ENCODE assay signal across 20 cellular contexts in genomic region chr6:139142267-139142666, GRCh38. TPM values are rescaled to one million over a fixed set of nuclear protein-coding genes. Genes with fewer than 3 reads are reported as not detected.
DNase-seq lines count a peak whose midpoint lies in the region; ATAC-seq and TF ChIP-seq lines count a peak whose summit lies in the region.
"Had no signal": no experiment of that assay in that cellular context is flagged by ENCODE, and none has a peak within 500 bp of the region (broad histone marks: within the 10 kb centered on the region; RNA-seq: fewer than 3 reads in every experiment).

No MANE protein-coding gene starts in this region.

- H3K4me3 ChIP-seq in CD8-positive, alpha-beta T cell (ENCODE audit: low read depth, low read length) = no peak overlapping the region
- no peak overlapping the region for H3K4me3 ChIP-seq in mesendoderm (ENCODE audit: low read length)

- H2BK120ac ChIP-seq in mesendoderm (ENCODE audit: low read depth, low read length) = no peak overlapping the region

- no peak for TF ChIP-seq CTCF in CD8-positive, alpha-beta T cell (IDR thresholded peaks at IDR 0.05)
- TF ChIP-seq CTCF in natural killer cell (IDR thresholded peaks at IDR 0.05) = no peak

- H3K27me3 Mint-ChIP-seq in activated T-cell treated with anti-CD3 and anti-CD28 coated beads, Interleukin-2, amount 50 U/mL, for 24 hours = no peaks in the 10 kb centered on the region
- no peaks in the 10 kb centered on the region for H3K27me3 Mint-ChIP-seq in activated T-cell treated with anti-CD3 and anti-CD28 coated beads, Interleukin-2, amount 50 U/mL, for 4 hours (ENCODE audit: low read depth)
- no peaks in the 10 kb centered on the region for H3K27me3 Mint-ChIP-seq in CD8-positive, alpha-beta T cell (ENCODE audit: low read depth)
- H3K27me3 Mint-ChIP-seq in natural killer cell (ENCODE audit: low read depth in 2 of 2) = no peaks in the 10 kb centered on the region

- intact Hi-C loops in CD8-positive, alpha-beta T cell (cut with DNase I, micrococcal nuclease) = no loop called here
- intact Hi-C loops in natural killer cell (cut with micrococcal nuclease) = no loop called here

- no peaks in the 10 kb centered on the region for H3K9me3 Mint-ChIP-seq in activated T-cell treated with anti-CD3 and anti-CD28 coated beads, Interleukin-2, amount 50 U/mL, for 24 hours
- no peaks in the 10 kb centered on the region for H3K9me3 Mint-ChIP-seq in activated T-cell treated with anti-CD3 and anti-CD28 coated beads, Interleukin-2, amount 50 U/mL, for 4 hours
- no peaks in the 10 kb centered on the region for H3K9me3 Mint-ChIP-seq in CD8-positive, alpha-beta T cell
- H3K9me3 Mint-ChIP-seq in activated naive CD4-positive, alpha-beta T cell treated with anti-CD3 and anti-CD28 coated beads, Interleukin-2, amount 50 U/mL, for 72 hours = no peaks in the 10 kb centered on the region
- no peaks in the 10 kb centered on the region for H3K9me3 Mint-ChIP-seq in natural killer cell

- H3K27me3 ChIP-seq in CD8-positive, alpha-beta T cell (ENCODE audit: insufficient read depth, low read length) = no peaks in the 10 kb centered on the region
- no peaks in the 10 kb centered on the region for H3K27me3 ChIP-seq in mesendoderm (ENCODE audit: insufficient read depth, low read length, poor library complexity)

- H3K27ac Mint-ChIP-seq in activated T-cell treated with anti-CD3 and anti-CD28 coated beads, Interleukin-2, amount 50 U/mL, for 24 hours = peak overlapping the region; percentile 99
- H3K27ac Mint-ChIP-seq in CD8-positive, alpha-beta T cell = peak overlapping the region; percentile 29
- peak overlapping the region; percentile 99 for H3K27ac Mint-ChIP-seq in activated naive CD4-positive, alpha-beta T cell treated with anti-CD3 and anti-CD28 coated beads, Interleukin-2, amount 50 U/mL, for 72 hours
- no peak overlapping the region for H3K27ac Mint-ChIP-seq in natural killer cell

- POLR2A ChIA-PET in CD8-positive, alpha-beta T cell (lab: Charles Lee) = interaction anchor here (0.5 to 2.3 kb wide), 4 partner anchors 11 to 105 kb away, joined by 3 to 11 read pairs (median 6); no protein-coding TSS in a partner anchor

- no peak for DNase-seq in activated T-cell treated with anti-CD3 and anti-CD28 coated beads, Interleukin-2, amount 50 U/mL, for 24 hours
- DNase-seq in activated T-cell treated with anti-CD3 and anti-CD28 coated beads, Interleukin-2, amount 50 U/mL, for 4 hours = no peak
- no peak for DNase-seq in CD8-positive, alpha-beta T cell
- DNase-seq in activated naive CD4-positive, alpha-beta T cell treated with anti-CD3 and anti-CD28 coated beads, Interleukin-2, amount 50 U/mL, for 72 hours (ENCODE audit: low spot score in 2 of 2) = no peak
- no peak for DNase-seq in natural killer cell
- no peak for DNase-seq in mesendoderm
- DNase-seq: Calu3; DMS53; H7; NCI-H1105; NCI-H1694; NCI-H2107; NCI-H2227 treated with DMSO at 0.1 percent for 48 hours; NK-92 treated with Interleukin-12 subunit alpha and Interleukin-12 subunit beta, amount 100 ng/mL, for 24 hours; OCI-M1; SHP77 treated with DMSO at 0.1 percent for 48 hours had no signal

- no CpG with 5 or more reads among the region's 3 CpGs for WGBS in mesendoderm (ENCODE audit: extremely low coverage, insufficient coverage, low lambda C conversion rate)

- no peak overlapping the region for H2BK15ac ChIP-seq in mesendoderm (replicated peaks; ENCODE audit: low read depth)

- H3K36me3 Mint-ChIP-seq in activated T-cell treated with anti-CD3 and anti-CD28 coated beads, Interleukin-2, amount 50 U/mL, for 24 hours (ENCODE audit: low read depth) = peaks cover 70% of the 10 kb centered on the region
- H3K36me3 Mint-ChIP-seq in activated T-cell treated with anti-CD3 and anti-CD28 coated beads, Interleukin-2, amount 50 U/mL, for 4 hours (ENCODE audit: insufficient read depth) = peaks cover 25% of the 10 kb centered on the region
- H3K36me3 Mint-ChIP-seq in CD8-positive, alpha-beta T cell = peaks cover 36% of the 10 kb centered on the region
- H3K36me3 Mint-ChIP-seq in activated naive CD4-positive, alpha-beta T cell treated with anti-CD3 and anti-CD28 coated beads, Interleukin-2, amount 50 U/mL, for 72 hours = peaks cover 12 to 59% of the 10 kb centered on the region in 2 donors
- no peaks in the 10 kb centered on the region for H3K36me3 Mint-ChIP-seq in natural killer cell

- H3K4me2 ChIP-seq in mesendoderm (ENCODE audit: low read length) = no peak overlapping the region

- H3K79me2 ChIP-seq in mesendoderm (ENCODE audit: control insufficient read depth, insufficient read depth, low read length) = peaks cover 1% of the 10 kb centered on the region

- CTCF ChIA-PET in CD8-positive, alpha-beta T cell (lab: Charles Lee) = interaction anchor here (1.0 to 1.6 kb wide), 5 partner anchors 9 to 227 kb away, joined by 3 to 4 read pairs (median 3); no protein-coding TSS in a partner anchor

- H3K18ac ChIP-seq in mesendoderm (ENCODE audit: low read length) = no peak overlapping the region

- no peak overlapping the region for H4K8ac ChIP-seq in mesendoderm (ENCODE audit: low read depth, low read length)

- no peak overlapping the region for H2BK5ac ChIP-seq in mesendoderm (ENCODE audit: low read length)

- no peak overlapping the region for H2AK5ac ChIP-seq in mesendoderm (ENCODE audit: low read length)

- no peak overlapping the region for H3K23ac ChIP-seq in mesendoderm (ENCODE audit: low read length)

- H3K79me1 ChIP-seq in mesendoderm (ENCODE audit: low read length) = peaks cover 8% of the 10 kb centered on the region

- H3K4me1 ChIP-seq in CD8-positive, alpha-beta T cell (ENCODE audit: insufficient read depth, low read length) = peaks cover 79% of the 10 kb centered on the region
- peaks cover 2% of the 10 kb centered on the region for H3K4me1 ChIP-seq in mesendoderm (ENCODE audit: control insufficient read depth, low read depth, low read length)

- no peak overlapping the region for H3K4ac ChIP-seq in mesendoderm (ENCODE audit: low read depth, low read length)

- peak overlapping the region; percentile 72 for H3K4me3 Mint-ChIP-seq in activated T-cell treated with anti-CD3 and anti-CD28 coated beads, Interleukin-2, amount 50 U/mL, for 24 hours
- no peak overlapping the region for H3K4me3 Mint-ChIP-seq in activated T-cell treated with anti-CD3 and anti-CD28 coated beads, Interleukin-2, amount 50 U/mL, for 4 hours
- peak overlapping the region; percentile 50 for H3K4me3 Mint-ChIP-seq in CD8-positive, alpha-beta T cell
- peak overlapping the region; percentile 6 for H3K4me3 Mint-ChIP-seq in natural killer cell

- H3K36me3 ChIP-seq in CD8-positive, alpha-beta T cell (ENCODE audit: insufficient read depth, low read length) = no peaks in the 10 kb centered on the region
- no peaks in the 10 kb centered on the region for H3K36me3 ChIP-seq in mesendoderm (ENCODE audit: control insufficient read depth, insufficient read depth, low read length)

- no peak overlapping the region for H3K9ac ChIP-seq in mesendoderm (ENCODE audit: low read length)

- no peak overlapping the region for H3K56ac ChIP-seq in mesendoderm (ENCODE audit: low read length)

- peaks cover 85% of the 10 kb centered on the region for H3K4me1 Mint-ChIP-seq in activated T-cell treated with anti-CD3 and anti-CD28 coated beads, Interleukin-2, amount 50 U/mL, for 24 hours (ENCODE audit: low read depth)
- H3K4me1 Mint-ChIP-seq in activated T-cell treated with anti-CD3 and anti-CD28 coated beads, Interleukin-2, amount 50 U/mL, for 4 hours (ENCODE audit: low read depth) = peaks cover 86% of the 10 kb centered on the region
- peaks cover 85% of the 10 kb centered on the region for H3K4me1 Mint-ChIP-seq in CD8-positive, alpha-beta T cell (ENCODE audit: low read depth)
- H3K4me1 Mint-ChIP-seq in natural killer cell = peaks cover 79 to 86% of the 10 kb centered on the region in 2 donors

- H3K27ac ChIP-seq in CD8-positive, alpha-beta T cell (ENCODE audit: low read depth, low read length) = no peak overlapping the region
- H3K27ac ChIP-seq in mesendoderm (ENCODE audit: low read depth, low read length) = no peak overlapping the region
- H3K27ac ChIP-seq: C4-2B, HL-60 had no signal

- ATAC-seq in activated T-cell treated with anti-CD3 and anti-CD28 coated beads, Interleukin-2, amount 50 U/mL, for 4 hours = no peak
- ATAC-seq in CD8-positive, alpha-beta T cell = no peak
- no peak for ATAC-seq in activated naive CD4-positive, alpha-beta T cell treated with anti-CD3 and anti-CD28 coated beads, Interleukin-2, amount 50 U/mL, for 72 hours
- ATAC-seq in natural killer cell (no peak), HG02870 (IDR thresholded peaks at IDR 0.05; ENCODE audit: unreplicated experiment) (no peak), GM21360 (IDR thresholded peaks at IDR 0.05; ENCODE audit: unreplicated experiment) (no peak)

- no peak overlapping the region for H4K5ac ChIP-seq in mesendoderm (ENCODE audit: low read length)

- no peaks in the 10 kb centered on the region for H3K9me3 ChIP-seq in CD8-positive, alpha-beta T cell (ENCODE audit: low read length)

RNA-seq across cellular contexts. Expression of gene HECA, which starts 7.4 kb away (rescaled TPM):
- 10 to 100 TPM; 54.4 to 65.7 (median 57.5) TPM for total RNA-seq in activated T-cell treated with anti-CD3 and anti-CD28 coated beads, Interleukin-2, amount 50 U/mL, for 4 hours
- 100 to 1,000 TPM; 231 to 234 TPM for total RNA-seq in CD8-positive, alpha-beta T cell
- total RNA-seq in activated naive CD4-positive, alpha-beta T cell treated with anti-CD3 and anti-CD28 coated beads, Interleukin-2, amount 50 U/mL, for 72 hours = 10 to 100 TPM; 59.6 to 83.3 TPM
- total RNA-seq in natural killer cell = 10 to 100 TPM; 76.5 to 80.5 (median 77.6) TPM
- polyA plus RNA-seq in mesendoderm (2013, experiment 1 of 2) = 3.0 TPM
- 3.0 TPM for polyA plus RNA-seq in mesendoderm (2013, experiment 2 of 2)

Comparison
In these comparisons a context has a peak if more than half of its experiments do, and no peak if none do; other contexts are left out.
1. H3K27ac Mint-ChIP-seq: peak in activated T-cell treated with anti-CD3 and anti-CD28 coated beads, Interleukin-2, amount 50 U/mL, for 24 hours (single experiment), CD8-positive, alpha-beta T cell (single experiment) and activated naive CD4-positive, alpha-beta T cell treated with anti-CD3 and anti-CD28 coated beads, Interleukin-2, amount 50 U/mL, for 72 hours (2 of 2); none in natural killer cell (0 of 2).